Comparison of ENCODE assay signal across 16 cellular contexts in the genomic region with DNA sequence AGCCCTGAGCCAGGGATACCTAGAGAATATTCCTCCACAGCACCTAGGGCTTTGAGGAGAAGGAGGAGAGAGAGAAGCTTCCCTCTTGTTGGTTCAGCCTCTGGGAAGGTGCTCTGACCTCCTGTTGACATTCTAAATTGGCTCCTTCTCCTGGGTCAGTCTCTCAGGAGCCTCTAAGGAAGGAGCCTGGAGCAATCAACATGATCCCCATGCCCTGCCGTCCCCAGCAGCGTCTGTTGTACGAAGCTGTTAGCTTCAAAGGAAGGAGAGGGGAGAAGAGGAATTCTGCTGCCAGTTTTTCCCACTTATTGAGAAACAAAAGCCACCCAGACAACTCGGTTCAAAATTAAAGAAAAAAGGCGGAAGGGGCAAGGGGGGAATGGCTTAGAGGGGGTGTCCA.
DNase-seq lines count a peak whose midpoint lies in the region; ATAC-seq, FAIRE-seq and TF ChIP-seq lines count a peak whose summit lies in the region.
"Had no signal": no experiment of that assay in that cellular context is flagged by ENCODE, and none has a peak within 500 bp of the region (broad histone marks: within the 10 kb centered on the region; RNA-seq: fewer than 3 reads in every experiment).

No MANE protein-coding gene starts in this region.

- no peaks in the 10 kb centered on the region for H3K36me3 Mint-ChIP-seq in astrocyte (ENCODE audit: low read depth, unreplicated experiment)
- H3K36me3 Mint-ChIP-seq in naive thymus-derived CD4-positive, alpha-beta T cell = no peaks in the 10 kb centered on the region

- peaks cover 17% of the 10 kb centered on the region for H3K4me1 ChIP-seq in astrocyte (ENCODE audit: insufficient read depth, low read length)
- H3K4me1 ChIP-seq in kidney (ENCODE audit: control insufficient read depth in 1 of 2, insufficient read depth in 1 of 2, low read depth in 1 of 2, low read length in 2 of 2) = no peaks in the 10 kb centered on the region
- no peaks in the 10 kb centered on the region for H3K4me1 ChIP-seq in naive thymus-derived CD4-positive, alpha-beta T cell (ENCODE audit: control insufficient read depth in 2 of 2, insufficient read depth in 2 of 2, low read length in 2 of 2)

- no peak overlapping the region for H3K27ac ChIP-seq in astrocyte (ENCODE audit: low read depth, low read length)
- H3K27ac ChIP-seq in kidney (ENCODE audit: low read depth in 2 of 2, low read length in 2 of 2) = no peak overlapping the region
- no peak overlapping the region for H3K27ac ChIP-seq in WERI-Rb-1
- no peak overlapping the region for H3K27ac ChIP-seq in naive thymus-derived CD4-positive, alpha-beta T cell (ENCODE audit: low read depth, low read length)

- FAIRE-seq in astrocyte (lab: Jason Lieb, UNC) = no peak
- FAIRE-seq in kidney (lab: Jason Lieb, UNC) = no peak

- no peaks in the 10 kb centered on the region for H3K9me3 Mint-ChIP-seq in astrocyte (ENCODE audit: unreplicated experiment)
- peaks cover 0 to 3% (median 0%) of the 10 kb centered on the region in 11 donors for H3K9me3 Mint-ChIP-seq in naive thymus-derived CD4-positive, alpha-beta T cell
- H3K9me3 Mint-ChIP-seq: CD4-positive, alpha-beta T cell; effector memory CD8-positive, alpha-beta T cell; T-helper 2 cell treated with Interferon-gamma antibody and Interleukin-4, amounts not matched to agents 5 μg/mL and 100 μg/mL, for 36 hours had no signal

- H3K27ac Mint-ChIP-seq in astrocyte (ENCODE audit: unreplicated experiment) = no peak overlapping the region
- H3K27ac Mint-ChIP-seq in naive thymus-derived CD4-positive, alpha-beta T cell = no peak overlapping the region
- H3K27ac Mint-ChIP-seq: CD4-positive, alpha-beta T cell; effector memory CD8-positive, alpha-beta T cell; T-helper 2 cell treated with Interferon-gamma antibody and Interleukin-4, amounts not matched to agents 5 μg/mL and 100 μg/mL, for 36 hours had no signal

- DNase-seq in NCI-H510A treated with DMSO at 0.1 percent for 48 hours (lab: John Stamatoyannopoulos, UW) = peak; percentile 82
- no peak for DNase-seq in NCI-H510A (lab: John Stamatoyannopoulos, UW)
- DNase-seq in NCI-H146 treated with DMSO at 0.1 percent for 48 hours (lab: John Stamatoyannopoulos, UW; ENCODE audit: unreplicated experiment) = peak; percentile 46
- no peak for DNase-seq in astrocyte (ENCODE audit: low read depth)
- peak; percentile 48 for DNase-seq in retina
- DNase-seq in kidney = no peak
- DNase-seq in WERI-Rb-1 = no peak
- DNase-seq in naive thymus-derived CD4-positive, alpha-beta T cell = no peak
- DNase-seq: activated gamma-delta T cell treated with Interleukin-2 at 50 U/mL for 16 hours; amniotic stem cell; CD4-positive, alpha-beta T cell; cerebellar nuclear complex; effector memory CD8-positive, alpha-beta T cell; NCI-H446 treated with DMSO at 0.1 percent for 48 hours; stimulated activated CD4-positive, alpha-beta T cell treated with anti-CD3 and anti-CD28 coated beads, Interleukin-2, amount 100 ng/mL, for 24 hours had no signal

- no peak overlapping the region for H3K4me2 ChIP-seq in astrocyte (ENCODE audit: low read length)

- H3K36me3 ChIP-seq in astrocyte (ENCODE audit: insufficient read depth, low read length) (no peaks in the 10 kb centered on the region), kidney (ENCODE audit: control insufficient read depth in 1 of 2, insufficient read depth in 2 of 2, low read length in 2 of 2) (no peaks in the 10 kb centered on the region), WERI-Rb-1 (no peaks in the 10 kb centered on the region)
- H3K36me3 ChIP-seq in naive thymus-derived CD4-positive, alpha-beta T cell (ENCODE audit: control insufficient read depth in 2 of 3, insufficient read depth in 3 of 3, low read length in 3 of 3) = no peaks in the 10 kb centered on the region

- no peak for ATAC-seq in naive thymus-derived CD4-positive, alpha-beta T cell
- ATAC-seq: effector memory CD8-positive, alpha-beta T cell had no signal

- no peaks in the 10 kb centered on the region for H4K20me1 ChIP-seq in astrocyte (ENCODE audit: insufficient read depth, low read length)

- H3K27me3 Mint-ChIP-seq in astrocyte (ENCODE audit: low read depth, unreplicated experiment) = peaks cover 38% of the 10 kb centered on the region
- peaks cover 31 to 68% (median 61%) of the 10 kb centered on the region in 5 donors for H3K27me3 Mint-ChIP-seq in naive thymus-derived CD4-positive, alpha-beta T cell

- TF ChIP-seq CTCF in astrocyte (IDR thresholded peaks at IDR 0.05; ENCODE audit: insufficient read depth, low read depth, low read length) (no peak), kidney (IDR thresholded peaks at IDR 0.05; ENCODE audit: borderline replicate concordance, extremely low read depth, insufficient read depth) (no peak), WERI-Rb-1 (IDR thresholded peaks at IDR 0.05; ENCODE audit: low read depth, low read length) (no peak)

- peak overlapping the region; percentile 55 for H2AFZ ChIP-seq in astrocyte (ENCODE audit: low read depth, low read length)

- intact Hi-C loops in kidney (cut with DNase I) = no loop called here
- intact Hi-C loops in naive thymus-derived CD4-positive, alpha-beta T cell (cut with micrococcal nuclease) = no loop called here

- H3K27me3 ChIP-seq in astrocyte (ENCODE audit: insufficient read depth, low read length) (peaks cover 6% of the 10 kb centered on the region), WERI-Rb-1 (ENCODE audit: insufficient read depth, low read depth, severe bottlenecking) (peaks cover 82% of the 10 kb centered on the region)
- H3K27me3 ChIP-seq in naive thymus-derived CD4-positive, alpha-beta T cell (ENCODE audit: control insufficient read depth in 2 of 2, insufficient read depth in 2 of 2, low read length in 2 of 2) = no peaks in the 10 kb centered on the region

- H3K4me3 ChIP-seq in astrocyte (ENCODE audit: insufficient read depth, low read depth, low read length) (no peak overlapping the region), kidney (ENCODE audit: low read length in 2 of 2) (no peak overlapping the region), WERI-Rb-1 (ENCODE audit: low read depth, low read length) (no peak overlapping the region)
- no peak overlapping the region for H3K4me3 ChIP-seq in naive thymus-derived CD4-positive, alpha-beta T cell (ENCODE audit: low read length)

- H3K9ac ChIP-seq in astrocyte (ENCODE audit: low read length) = no peak overlapping the region
- H3K9ac ChIP-seq in kidney (ENCODE audit: low read length in 2 of 2) = no peak overlapping the region

- no peak overlapping the region for H3K4me3 Mint-ChIP-seq in astrocyte (ENCODE audit: unreplicated experiment)
- no peak overlapping the region for H3K4me3 Mint-ChIP-seq in naive thymus-derived CD4-positive, alpha-beta T cell
- H3K4me3 Mint-ChIP-seq: CD4-positive, alpha-beta T cell; effector memory CD8-positive, alpha-beta T cell; T-helper 2 cell treated with Interferon-gamma antibody and Interleukin-4, amounts not matched to agents 5 μg/mL and 100 μg/mL, for 36 hours had no signal

- CTCF ChIA-PET in naive thymus-derived CD4-positive, alpha-beta T cell (lab: Charles Lee) = no interaction called here

- no peaks in the 10 kb centered on the region for H3K9me3 ChIP-seq in astrocyte (ENCODE audit: insufficient read depth, low read depth, low read length)
- no peaks in the 10 kb centered on the region for H3K9me3 ChIP-seq in kidney (ENCODE audit: control insufficient read depth in 1 of 2, low read length in 2 of 2)
- H3K9me3 ChIP-seq in WERI-Rb-1 (ENCODE audit: severe bottlenecking) = no peaks in the 10 kb centered on the region
- no peaks in the 10 kb centered on the region for H3K9me3 ChIP-seq in naive thymus-derived CD4-positive, alpha-beta T cell (ENCODE audit: control insufficient read depth in 2 of 3, low read length in 3 of 3)

- peaks cover 7% of the 10 kb centered on the region for H3K4me1 Mint-ChIP-seq in astrocyte (ENCODE audit: low read depth, unreplicated experiment)
- peaks cover 0 to 1% (median 0%) of the 10 kb centered on the region in 7 donors for H3K4me1 Mint-ChIP-seq in naive thymus-derived CD4-positive, alpha-beta T cell

- H3K79me2 ChIP-seq in astrocyte (ENCODE audit: insufficient read depth, low read length) = no peaks in the 10 kb centered on the region

- POLR2A ChIA-PET in naive thymus-derived CD4-positive, alpha-beta T cell (lab: Charles Lee) = no interaction called here

Comparison
In these comparisons a context has a peak if more than half of its experiments do, and no peak if none do; other contexts are left out.
1. DNase-seq: peak in NCI-H510A treated with DMSO at 0.1 percent for 48 hours (single experiment), NCI-H146 treated with DMSO at 0.1 percent for 48 hours (single experiment) and retina (single experiment); none in NCI-H510A (single experiment), astrocyte (single experiment), kidney (single experiment), WERI-Rb-1 (single experiment) and naive thymus-derived CD4-positive, alpha-beta T cell (0 of 9).